ENCODE assay signal across 15 cellular contexts in the genomic region with DNA sequence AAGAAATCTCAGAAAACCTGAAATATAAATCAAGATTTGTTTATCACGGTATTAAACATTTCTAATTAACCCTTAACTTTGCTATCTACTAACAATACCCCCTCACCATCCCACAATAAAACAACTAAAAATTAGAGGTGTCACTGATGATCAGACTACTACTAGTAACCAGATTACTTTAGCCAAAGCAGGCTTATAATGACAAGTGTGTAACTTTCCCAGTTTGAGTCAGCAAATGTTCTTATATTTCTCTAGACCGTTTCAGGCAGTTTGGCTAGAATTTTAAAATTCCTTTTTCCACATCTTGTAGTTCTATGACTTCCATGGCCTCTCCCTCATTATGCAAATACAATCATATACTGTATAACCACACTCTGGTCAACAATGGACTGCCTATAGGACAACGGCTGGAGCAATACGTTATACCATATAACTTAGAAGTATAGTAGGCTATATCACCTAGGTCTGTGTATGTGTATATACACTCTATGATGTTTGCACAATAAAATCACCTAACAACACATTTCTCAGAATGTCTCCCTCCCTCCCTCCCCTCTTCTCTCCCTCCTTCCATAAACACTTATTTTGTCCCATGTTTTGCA.
DNase-seq lines count a peak whose midpoint lies in the region; ATAC-seq and TF ChIP-seq lines count a peak whose summit lies in the region.
"Had no signal": no experiment of that assay in that cellular context is flagged by ENCODE, and none has a peak within 500 bp of the region (broad histone marks: within the 10 kb centered on the region; RNA-seq: fewer than 3 reads in every experiment).

No MANE protein-coding gene starts in this region.

- ATAC-seq in HG02870 (IDR thresholded peaks at IDR 0.05; ENCODE audit: unreplicated experiment) = peak; percentile 69
- ATAC-seq: A549; CD8-positive, alpha-beta T cell had no signal

- H3K36me3 Mint-ChIP-seq in mesothelial cell of epicardium = peaks cover 7% of the 10 kb centered on the region
- H3K36me3 Mint-ChIP-seq: CD14-positive monocyte; CD8-positive, alpha-beta T cell had no signal

- no peak overlapping the region for H3K4me3 Mint-ChIP-seq in mesothelial cell of epicardium
- H3K4me3 Mint-ChIP-seq: CD14-positive monocyte; CD8-positive, alpha-beta T cell; HFFc6 had no signal

- TF ChIP-seq CTCF in mesothelial cell of epicardium (IDR thresholded peaks at IDR 0.05; ENCODE audit: unreplicated experiment) = no peak

- DNase-seq in NCI-H526 treated with DMSO at 0.1 percent for 48 hours (lab: John Stamatoyannopoulos, UW) = peak; percentile 12
- no peak for DNase-seq in mesothelial cell of epicardium (ENCODE audit: low spot score in 2 of 2, unreplicated experiment in 2 of 2)
- DNase-seq in KG1 (lab: John Stamatoyannopoulos, UW) = no peak
- DNase-seq in MV-4-11 (lab: John Stamatoyannopoulos, UW) = no peak
- DNase-seq in dermis blood vessel endothelial cell = no peak
- DNase-seq: CD8-positive, alpha-beta T cell; COR-L47; DMS153; DMS79 treated with DMSO at 0.1 percent for 48 hours; EL; HCEC 1CT; HFFc6 had no signal

- H3K27ac Mint-ChIP-seq in mesothelial cell of epicardium = peak overlapping the region; percentile 29
- H3K27ac Mint-ChIP-seq: CD14-positive monocyte; CD8-positive, alpha-beta T cell; HFFc6 had no signal

- no peaks in the 10 kb centered on the region for H3K27me3 Mint-ChIP-seq in mesothelial cell of epicardium (ENCODE audit: low read depth)

- no peaks in the 10 kb centered on the region for H3K9me3 Mint-ChIP-seq in mesothelial cell of epicardium
- H3K9me3 Mint-ChIP-seq: CD8-positive, alpha-beta T cell; HFFc6 had no signal

- H3K4me1 Mint-ChIP-seq in mesothelial cell of epicardium = peaks cover 59% of the 10 kb centered on the region
- H3K4me1 Mint-ChIP-seq: CD14-positive monocyte had no signal
